Comparison of ENCODE assay signal across 23 cellular contexts in genomic region chr4:63460075-63460474, GRCh38.
"Had no signal": no experiment of that assay in that cellular context is flagged by ENCODE, and none has a peak within 500 bp of the region (broad histone marks: within the 10 kb centered on the region; RNA-seq: fewer than 3 reads in every experiment).

No MANE protein-coding gene starts in this region.

- H3K9me3 ChIP-seq: gastrocnemius medialis, neutrophil, ovary, right atrium auricular region, uterus had no signal

- H3K4me1 ChIP-seq: gastrocnemius medialis, heart right ventricle, right atrium auricular region, tibial artery, upper lobe of left lung, uterus had no signal

- DNase-seq: cortex of kidney; dorsolateral prefrontal cortex; effector CD8-positive, alpha-beta T cell; gastrocnemius medialis; heart right ventricle; hypothalamus; kidney glomerular epithelial cell; mammary epithelial cell; naive thymus-derived CD4-positive, alpha-beta T cell; nephron progenitor cell; ovary; small intestine; stimulated activated CD4-positive, alpha-beta T cell treated with anti-CD3 and anti-CD28 coated beads, Interleukin-12 subunit alpha, Interleukin-12 subunit beta, amount 100 ng/mL, for 4 hours; stimulated activated CD4-positive, alpha-beta T cell treated with anti-CD3 and anti-CD28 coated beads, Interleukin-4, amount 100 ng/mL, for 1 hour; stimulated activated CD8-positive, alpha-beta memory T cell treated with anti-CD3 and anti-CD28 coated beads, Interleukin-4, amount 100 ng/mL, for 48 hours; tibial artery; upper lobe of left lung; uterus had no signal

- H3K27ac ChIP-seq: dorsolateral prefrontal cortex, gastrocnemius medialis, heart right ventricle, neutrophil, ovary, right atrium auricular region, tibial artery, upper lobe of left lung, uterus had no signal

- ATAC-seq: esophagus mucosa; gastrocnemius medialis; heart right ventricle; naive thymus-derived CD4-positive, alpha-beta T cell; stimulated activated effector memory CD8-positive, alpha-beta T cell treated with anti-CD3 and anti-CD28 coated beads, Interleukin-12 subunit alpha, Interleukin-12 subunit beta, amount 100 ng/mL, for 72 hours had no signal

- H3K36me3 ChIP-seq: gastrocnemius medialis, heart right ventricle, neutrophil, ovary, right atrium auricular region, tibial artery, upper lobe of left lung, uterus had no signal

- H3K4me3 ChIP-seq: dorsolateral prefrontal cortex, gastrocnemius medialis, heart right ventricle, ovary, right atrium auricular region, tibial artery, upper lobe of left lung, uterus had no signal

- FAIRE-seq: islet of Langerhans, small intestine had no signal

- H3K27me3 ChIP-seq: dorsolateral prefrontal cortex, gastrocnemius medialis, heart right ventricle, neutrophil, ovary, right atrium auricular region, tibial artery, upper lobe of left lung, uterus had no signal
